Comparison of ENCODE assay signal across 8 cellular contexts in genomic region chr14:63478024-63478423, GRCh38.
DNase-seq lines count a peak whose midpoint lies in the region; ATAC-seq, FAIRE-seq and TF ChIP-seq lines count a peak whose summit lies in the region.

No MANE protein-coding gene starts in this region.

- TF ChIP-seq POLR2A in sigmoid colon (IDR thresholded peaks at IDR 0.05) = no peak
- no peak for TF ChIP-seq POLR2A in H54 (IDR thresholded peaks at IDR 0.05; ENCODE audit: low read depth, low read length)

- H3K4me3 ChIP-seq in CD4-positive, CD25-positive, alpha-beta regulatory T cell (ENCODE audit: low read depth, low read length) = peak overlapping the region; percentile 81
- H3K4me3 ChIP-seq in adipocyte (ENCODE audit: low read length) = peak overlapping the region; percentile 66
- peak overlapping the region in 1 of 4 donors; percentile 7 for H3K4me3 ChIP-seq in sigmoid colon
- no peak overlapping the region for H3K4me3 ChIP-seq in H7 (ENCODE audit: insufficient read depth, low read depth, low read length)

- H3K36me3 Mint-ChIP-seq in CD4-positive, CD25-positive, alpha-beta regulatory T cell = peaks cover 3% of the 10 kb centered on the region

- H3K27me3 ChIP-seq in CD4-positive, CD25-positive, alpha-beta regulatory T cell (ENCODE audit: control insufficient read depth, insufficient read depth, low read length) = no peaks in the 10 kb centered on the region
- H3K27me3 ChIP-seq in adipocyte (replicated peaks; ENCODE audit: control insufficient read depth, insufficient read depth, low read length) (no peaks in the 10 kb centered on the region), sigmoid colon (no peaks in the 10 kb centered on the region), H7 (ENCODE audit: control insufficient read depth, insufficient read depth, low read length) (no peaks in the 10 kb centered on the region)

- peak overlapping the region in 1 of 3 donors; percentile 6 for H3K27ac Mint-ChIP-seq in CD4-positive, CD25-positive, alpha-beta regulatory T cell

- peak overlapping the region; percentile 14 for H3K9ac ChIP-seq in adipocyte (ENCODE audit: low read length)

- H3K27ac ChIP-seq in CD4-positive, CD25-positive, alpha-beta regulatory T cell (ENCODE audit: insufficient read depth, low read length, poor library complexity, severe bottlenecking) = peak overlapping the region; percentile 66
- peak overlapping the region in 1 of 4 donors; percentile 32 for H3K27ac ChIP-seq in sigmoid colon

- intact Hi-C loops in sigmoid colon (cut with DNase I) = no loop called here

- DNase-seq in CD4-positive, CD25-positive, alpha-beta regulatory T cell = peak in 2 of 3 donors; percentile 34 to 88
- DNase-seq in adipocyte (ENCODE audit: low read depth) = no peak
- DNase-seq in sigmoid colon = no peak
- no peak for DNase-seq in H7
- no peak for DNase-seq in H54 (ENCODE audit: insufficient read length, low spot score)
- DNase-seq in amygdala (lab: John Stamatoyannopoulos, UW) = no peak

- peak overlapping the region; percentile 0 to 68 (median 60) for H3K4me3 Mint-ChIP-seq in CD4-positive, CD25-positive, alpha-beta regulatory T cell

- 10 to 27% methylated on average over 2 of the region's 2 CpGs for WGBS in sigmoid colon, 2 donors

- no peaks in the 10 kb centered on the region for H3K9me3 Mint-ChIP-seq in CD4-positive, CD25-positive, alpha-beta regulatory T cell

- peak; percentile 75 to 81 for ATAC-seq in CD4-positive, CD25-positive, alpha-beta regulatory T cell (ENCODE audit: low read depth in 2 of 2)
- ATAC-seq in GM19351 (IDR thresholded peaks at IDR 0.05; ENCODE audit: unreplicated experiment) (peak; percentile 85), HG03280 (IDR thresholded peaks at IDR 0.05; ENCODE audit: unreplicated experiment) (peak; percentile 89)

- H3K9me3 ChIP-seq in CD4-positive, CD25-positive, alpha-beta regulatory T cell (ENCODE audit: control insufficient read depth in 2 of 2, low read length in 2 of 2) = no peaks in the 10 kb centered on the region
- H3K9me3 ChIP-seq in adipocyte (ENCODE audit: control insufficient read depth, low read length) (no peaks in the 10 kb centered on the region), sigmoid colon (no peaks in the 10 kb centered on the region)

- H3K27me3 Mint-ChIP-seq in CD4-positive, CD25-positive, alpha-beta regulatory T cell = no peaks in the 10 kb centered on the region

- peaks cover 2% of the 10 kb centered on the region for H3K36me3 ChIP-seq in CD4-positive, CD25-positive, alpha-beta regulatory T cell (ENCODE audit: control insufficient read depth, insufficient read depth, low read length)
- no peaks in the 10 kb centered on the region for H3K36me3 ChIP-seq in adipocyte (ENCODE audit: control insufficient read depth, insufficient read depth, low read length, severe bottlenecking)
- H3K36me3 ChIP-seq in sigmoid colon = no peaks in the 10 kb centered on the region
- H3K36me3 ChIP-seq in H7 (replicated peaks; ENCODE audit: control insufficient read depth, insufficient read depth, low read length) = no peaks in the 10 kb centered on the region

- no peak for FAIRE-seq in H54 (lab: Jason Lieb, UNC)

- no peak for TF ChIP-seq EP300 in sigmoid colon (IDR thresholded peaks at IDR 0.05)

- no peak for TF ChIP-seq CTCF in sigmoid colon (IDR thresholded peaks at IDR 0.05)

- H3K4me1 Mint-ChIP-seq in CD4-positive, CD25-positive, alpha-beta regulatory T cell = peaks cover 33 to 58% (median 44%) of the 10 kb centered on the region in 4 donors

- H3K4me1 ChIP-seq in CD4-positive, CD25-positive, alpha-beta regulatory T cell (ENCODE audit: control insufficient read depth, insufficient read depth, low read length, poor library complexity, severe bottlenecking) = peaks cover 26% of the 10 kb centered on the region
- peaks cover 34% of the 10 kb centered on the region for H3K4me1 ChIP-seq in adipocyte (ENCODE audit: control insufficient read depth, insufficient read depth, low read length)
- peaks cover 0 to 50% (median 38%) of the 10 kb centered on the region in 4 donors for H3K4me1 ChIP-seq in sigmoid colon

Comparison
In these comparisons a context has a peak if more than half of its experiments do, and no peak if none do; other contexts are left out.
1. DNase-seq: peak in CD4-positive, CD25-positive, alpha-beta regulatory T cell (2 of 3); none in adipocyte (single experiment), sigmoid colon (single experiment), H7 (single experiment), H54 (single experiment) and amygdala (0 of 56).
2. Peak in every context shown above with its lines, with median percentiles within 50 percentile points of each other: ATAC-seq.